ENCODE assay signal across 14 cellular contexts in the genomic region with DNA sequence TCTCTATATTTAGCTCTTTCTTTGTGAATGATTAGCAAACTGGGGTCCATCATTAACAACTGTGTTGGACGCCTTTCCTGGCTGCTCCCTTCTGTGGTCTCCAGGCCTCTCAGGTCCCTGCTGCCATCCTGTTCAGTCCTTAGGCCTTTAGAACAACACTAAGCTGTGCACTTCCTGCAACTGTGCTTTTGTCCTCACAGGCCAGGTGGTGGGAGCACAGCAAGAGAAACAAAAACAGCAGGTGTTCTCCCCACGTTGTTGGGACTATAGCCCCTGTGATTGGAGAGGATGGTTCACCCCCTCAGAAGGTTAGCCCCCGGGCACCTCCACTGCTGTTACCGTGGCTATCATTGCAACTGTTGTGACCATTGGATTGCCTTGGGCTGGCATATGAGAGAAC. TPM values are rescaled to one million over a fixed set of nuclear protein-coding genes. Genes with fewer than 3 reads are reported as not detected.
A peak's percentile ranks its signal among the peaks of the same experiment; 100 is the strongest.
DNase-seq lines count a peak whose midpoint lies in the region; ATAC-seq, FAIRE-seq and TF ChIP-seq lines count a peak whose summit lies in the region.
"Had no signal": no experiment of that assay in that cellular context is flagged by ENCODE, and none has a peak within 500 bp of the region (broad histone marks: within the 10 kb centered on the region; RNA-seq: fewer than 3 reads in every experiment).

No MANE protein-coding gene starts in this region.

- H2AK5ac ChIP-seq in neuronal stem cell (ENCODE audit: low read depth, low read length): no peak overlapping the region

- FAIRE-seq in kidney (lab: Jason Lieb, UNC): no peak

- peak overlapping the region; percentile 65 for H3K18ac ChIP-seq in neuronal stem cell (ENCODE audit: low read length)

- peak; percentile 85 for ATAC-seq in GM23338
- ATAC-seq: left cardiac atrium had no signal

- no peak overlapping the region for H2BK12ac ChIP-seq in neuronal stem cell (ENCODE audit: low read length)

- no peaks in the 10 kb centered on the region for H3K27me3 ChIP-seq in GM23338 (ENCODE audit: insufficient read depth)
- no peaks in the 10 kb centered on the region for H3K27me3 ChIP-seq in neuronal stem cell (ENCODE audit: control insufficient read depth in 3 of 3, insufficient read depth in 3 of 3, low read depth in 1 of 3, low read length in 3 of 3)

- DNase-seq in NCI-H2171 treated with DMSO at 0.1 percent for 48 hours (lab: John Stamatoyannopoulos, UW) (peak; percentile 24), NCI-H2171 (lab: John Stamatoyannopoulos, UW) (no peak), GM23338 (ENCODE audit: low spot score) (peak; percentile 25), NCI-H345 (lab: John Stamatoyannopoulos, UW) (peak; percentile 74), neuronal stem cell (ENCODE audit: low spot score) (no peak), HK-2 (ENCODE audit: unreplicated experiment) (no peak), kidney (no peak)
- DNase-seq in activated CD8-positive, alpha-beta memory T cell treated with anti-CD3 and anti-CD28 coated beads, Interleukin-2, amount 50 U/mL, for 48 hours: no peak
- DNase-seq: activated CD4-positive, alpha-beta T cell treated with anti-CD3 and anti-CD28 coated beads, Interleukin-2, amount 10 ng/mL, durations not matched to agents 24 days and 14 days; head of caudate nucleus; HFFc6; IMR-90; left cardiac atrium had no signal

- no peaks in the 10 kb centered on the region for H3K4me1 ChIP-seq in GM23338 (ENCODE audit: insufficient read depth)
- peaks cover 0 to 4% of the 10 kb centered on the region in 2 donors for H3K4me1 ChIP-seq in neuronal stem cell (ENCODE audit: control insufficient read depth in 2 of 2, insufficient read depth in 1 of 2, low read depth in 1 of 2, low read length in 2 of 2)
- H3K4me1 ChIP-seq in kidney (ENCODE audit: control insufficient read depth in 1 of 2, insufficient read depth in 1 of 2, low read depth in 1 of 2, low read length in 2 of 2): peaks cover 4 to 8% of the 10 kb centered on the region in 2 donors

- H3K9me2 ChIP-seq in GM23338 (ENCODE audit: insufficient read depth): no peaks in the 10 kb centered on the region

- no peak overlapping the region for H3K4me3 Mint-ChIP-seq in GM23338
- H3K4me3 Mint-ChIP-seq: activated CD4-positive, alpha-beta T cell treated with anti-CD3 and anti-CD28 coated beads, Interleukin-2, amount 10 ng/mL, durations not matched to agents 24 days and 14 days; HFFc6 had no signal

- no peak overlapping the region for H3K4me3 ChIP-seq in GM23338
- H3K4me3 ChIP-seq in neuronal stem cell (ENCODE audit: low read length in 2 of 2): no peak overlapping the region
- H3K4me3 ChIP-seq in kidney (ENCODE audit: low read length in 2 of 2): no peak overlapping the region

- no peaks in the 10 kb centered on the region for H3K36me3 Mint-ChIP-seq in GM23338 (ENCODE audit: low read depth)

- peaks cover 7% of the 10 kb centered on the region; the same call in 2 of the 3 replicates for H3K4me1 Mint-ChIP-seq in GM23338
- H3K4me1 Mint-ChIP-seq: activated CD4-positive, alpha-beta T cell treated with anti-CD3 and anti-CD28 coated beads, Interleukin-2, amount 10 ng/mL, durations not matched to agents 24 days and 14 days had no signal

- WGBS in neuronal stem cell (ENCODE audit: extremely low coverage in 2 of 2, insufficient read length in 2 of 2, insufficient replicate concordance in 1 of 2), 2 donors: no CpG with 5 or more reads among the region's 4 CpGs

- H3K4ac ChIP-seq in neuronal stem cell (ENCODE audit: low read length): no peak overlapping the region

- H2BK120ac ChIP-seq in neuronal stem cell (ENCODE audit: low read depth, low read length): no peak overlapping the region

- no peaks in the 10 kb centered on the region for H3K9me3 Mint-ChIP-seq in GM23338
- H3K9me3 Mint-ChIP-seq: activated CD4-positive, alpha-beta T cell treated with anti-CD3 and anti-CD28 coated beads, Interleukin-2, amount 10 ng/mL, durations not matched to agents 24 days and 14 days; HFFc6 had no signal

- no peaks in the 10 kb centered on the region for H3K27me3 Mint-ChIP-seq in GM23338 (ENCODE audit: insufficient read depth, low read depth, poor library complexity)
- H3K27me3 Mint-ChIP-seq: activated CD4-positive, alpha-beta T cell treated with anti-CD3 and anti-CD28 coated beads, Interleukin-2, amount 10 ng/mL, durations not matched to agents 24 days and 14 days had no signal

- H3K36me3 ChIP-seq in GM23338 (ENCODE audit: insufficient read depth) (no peaks in the 10 kb centered on the region), neuronal stem cell (replicated peaks in 1 of 2; ENCODE audit: control insufficient read depth in 2 of 2, insufficient read depth in 2 of 2, low read length in 2 of 2) (no peaks in the 10 kb centered on the region), kidney (ENCODE audit: control insufficient read depth in 1 of 2, insufficient read depth in 2 of 2, low read length in 2 of 2) (no peaks in the 10 kb centered on the region)

- H3K27ac ChIP-seq in GM23338 (ENCODE audit: low read depth): no peak overlapping the region
- no peak overlapping the region for H3K27ac ChIP-seq in neuronal stem cell (replicated peaks; ENCODE audit: low read length)
- H3K27ac ChIP-seq in kidney (ENCODE audit: low read depth in 2 of 2, low read length in 2 of 2): peak overlapping the region in 1 of 2 donors; percentile 32
- H3K27ac ChIP-seq: epithelial cell of prostate had no signal

- TF ChIP-seq CTCF in GM23338 (conservative IDR thresholded peaks at IDR 0.05; ENCODE audit: low read depth in 2 of 2) (no peak), kidney (IDR thresholded peaks at IDR 0.05; ENCODE audit: borderline replicate concordance, extremely low read depth, insufficient read depth) (no peak)

- H4K20me1 ChIP-seq in GM23338 (replicated peaks; ENCODE audit: insufficient read depth): no peaks in the 10 kb centered on the region

- no peak overlapping the region for H3K23ac ChIP-seq in neuronal stem cell (ENCODE audit: low read depth, low read length, poor library complexity)

- no peak overlapping the region for H3K4me2 ChIP-seq in GM23338
- no peak overlapping the region for H3K4me2 ChIP-seq in neuronal stem cell (ENCODE audit: insufficient read depth, low read length, poor library complexity, severe bottlenecking)

- H2AFZ ChIP-seq in GM23338 (peak overlapping the region; percentile 33), neuronal stem cell (ENCODE audit: low read length) (peak overlapping the region; percentile 66)

- H3F3A ChIP-seq in GM23338 (replicated peaks; ENCODE audit: low read depth): no peaks in the 10 kb centered on the region

- H3K14ac ChIP-seq in neuronal stem cell (ENCODE audit: low read length): no peak overlapping the region

- no peak overlapping the region for H4K8ac ChIP-seq in neuronal stem cell (ENCODE audit: low read depth, low read length)

- H2BK15ac ChIP-seq in neuronal stem cell (ENCODE audit: low read length): no peak overlapping the region

- no peak overlapping the region for H2BK5ac ChIP-seq in neuronal stem cell (ENCODE audit: low read length)

- H3K79me1 ChIP-seq in neuronal stem cell (ENCODE audit: low read depth, low read length): no peaks in the 10 kb centered on the region

- no peaks in the 10 kb centered on the region for H3K9me3 ChIP-seq in neuronal stem cell (replicated peaks in 1 of 2; ENCODE audit: control insufficient read depth in 2 of 2, insufficient read depth in 1 of 2, low read depth in 1 of 2, low read length in 2 of 2)
- no peaks in the 10 kb centered on the region for H3K9me3 ChIP-seq in kidney (ENCODE audit: control insufficient read depth in 1 of 2, low read length in 2 of 2)

- H4K91ac ChIP-seq in neuronal stem cell (ENCODE audit: low read depth, low read length, poor library complexity): no peak overlapping the region

- intact Hi-C loops in kidney (cut with DNase I): no loop called here

- no peaks in the 10 kb centered on the region for H3K79me2 ChIP-seq in GM23338 (replicated peaks; ENCODE audit: insufficient read depth)

- no peak overlapping the region for H3K9ac ChIP-seq in neuronal stem cell (ENCODE audit: low read depth, low read length, poor library complexity)
- H3K9ac ChIP-seq in kidney (ENCODE audit: low read length in 2 of 2): no peak overlapping the region

- H3K27ac Mint-ChIP-seq in GM23338: no peak overlapping the region
- H3K27ac Mint-ChIP-seq: activated CD4-positive, alpha-beta T cell treated with anti-CD3 and anti-CD28 coated beads, Interleukin-2, amount 10 ng/mL, durations not matched to agents 24 days and 14 days; HFFc6 had no signal

TF ChIP-seq in GM23338, 12 proteins besides CTCF, POLR2A, EP300 and RAD21 (continues in another document):
- no peak for TF ChIP-seq ZNF114 (CRISPR knock-in tag; IDR thresholded peaks at IDR 0.05)
- no peak for TF ChIP-seq STAT1 (IDR thresholded peaks at IDR 0.05; ENCODE audit: unreplicated experiment)
- no peak for TF ChIP-seq CREB1 (CRISPR knock-in tag; IDR thresholded peaks at IDR 0.05; ENCODE audit: low read depth)

RNA-seq across cellular contexts. Expression of a gene that starts 41.7 kb away (rescaled TPM):
- total RNA-seq in GM23338 (2014; rRNA removed; shearing (Covaris generic)): 82.1 and 101 TPM in 2 replicates
- polyA plus RNA-seq in GM23338 (2016; fragmentation: Nextera tagmentation; extraction: Ambion mirVana) (66.3 and 71.7 TPM in 2 replicates), kidney (ENCODE audit: insufficient read depth, low read depth, low replicate concordance) (34.1 TPM)
- 45.1 TPM for polyA plus RNA-seq in neuronal stem cell (2013, experiment 1 of 2)
- polyA plus RNA-seq in neuronal stem cell (2013, experiment 2 of 2): 44.1 TPM
- total RNA-seq in kidney: 173 TPM

Comparison
In these comparisons a context has a peak if more than half of its experiments do, and no peak if none do; other contexts are left out.
1. DNase-seq: peak in NCI-H2171 treated with DMSO at 0.1 percent for 48 hours (single experiment), GM23338 (single experiment) and NCI-H345 (single experiment); none in NCI-H2171 (single experiment), neuronal stem cell (single experiment), HK-2 (single experiment), activated CD8-positive, alpha-beta memory T cell treated with anti-CD3 and anti-CD28 coated beads, Interleukin-2, amount 50 U/mL, for 48 hours (single experiment) and kidney (single experiment).